30 cellular contexts compared by ENCODE assay signal in genomic region chr11:134849833-134850232, GRCh38.
"Had no signal": no experiment of that assay in that cellular context is flagged by ENCODE, and none has a peak within 500 bp of the region (broad histone marks: within the 10 kb centered on the region; RNA-seq: fewer than 3 reads in every experiment).

No MANE protein-coding gene starts in this region.

- DNase-seq: naive thymus-derived CD8-positive, alpha-beta T cell; nephron progenitor cell; nucleus accumbens; ovary; posterior cingulate gyrus; psoas muscle; right cardiac atrium; small intestine; stimulated activated CD4-positive, alpha-beta T cell treated with anti-CD3 and anti-CD28 coated beads, Interleukin-15, amount 100 ng/mL, for 24 hours; stimulated activated CD4-positive, alpha-beta T cell treated with anti-CD3 and anti-CD28 coated beads, Interleukin-2, amount 100 ng/mL, for 24 hours; stimulated activated CD4-positive, alpha-beta T cell treated with anti-CD3 and anti-CD28 coated beads, Interleukin-2, amount 100 ng/mL, for 48 hours; stimulated activated CD4-positive, alpha-beta T cell treated with anti-CD3 and anti-CD28 coated beads, Interleukin-4, amount 100 ng/mL, for 24 hours; stimulated activated naive B cell treated with anti-CD40 and anti-IgM and Interleukin-4, amounts not matched to agents 10 μg/mL and 1 μg/mL and 100 μg/mL, for 72 hours; stimulated activated naive CD4-positive, alpha-beta T cell treated with Interleukin-2 at 50 U/mL for 16 hours; stomach; thyroid gland; trophoblast cell; upper lobe of left lung had no signal

- H3K9ac ChIP-seq: parathyroid adenoma had no signal

- H3K36me3 Mint-ChIP-seq: naive thymus-derived CD8-positive, alpha-beta T cell; natural killer cell treated with Interleukin-12 subunit alpha and Interleukin-12 subunit beta and Interleukin-15 and Interleukin-18, amount 100 ng/mL, for 72 hours; stimulated activated naive B cell treated with anti-CD40 and anti-IgM and Interleukin-4, amounts not matched to agents 10 μg/mL and 1 μg/mL and 100 μg/mL, for 72 hours had no signal

- H3K36me3 ChIP-seq: neutrophil, ovary, stomach, thoracic aorta, thyroid gland, tibial nerve, upper lobe of left lung, vagina had no signal

- H3K4me3 ChIP-seq: ovary, psoas muscle, stomach, thoracic aorta, thyroid gland, tibial nerve, upper lobe of left lung, vagina had no signal

- H3K4me1 ChIP-seq: parathyroid adenoma, psoas muscle, stomach, thyroid gland, tibial nerve, upper lobe of left lung, vagina had no signal

- ATAC-seq: naive thymus-derived CD8-positive, alpha-beta T cell; natural killer cell treated with Interleukin-12 subunit alpha and Interleukin-12 subunit beta and Interleukin-15 and Interleukin-18, amount 100 ng/mL, for 72 hours; psoas muscle; right cardiac atrium; sciatic nerve; stimulated activated effector memory CD8-positive, alpha-beta T cell treated with anti-CD3 and anti-CD28 coated beads, Interleukin-12 subunit alpha, Interleukin-12 subunit beta, amount 100 ng/mL, for 72 hours; stimulated activated naive B cell treated with anti-CD40 and anti-IgM and Interleukin-4, amounts not matched to agents 10 μg/mL and 1 μg/mL and 100 μg/mL, for 72 hours had no signal

- H3K27ac ChIP-seq: neutrophil, ovary, parathyroid adenoma, psoas muscle, stomach, thoracic aorta, thyroid gland, tibial nerve, upper lobe of left lung, vagina had no signal

- H3K27me3 ChIP-seq: ovary, thyroid gland, tibial nerve, upper lobe of left lung, vagina had no signal

- H3K4me3 Mint-ChIP-seq: naive thymus-derived CD8-positive, alpha-beta T cell; natural killer cell treated with Interleukin-12 subunit alpha and Interleukin-12 subunit beta and Interleukin-15 and Interleukin-18, amount 100 ng/mL, for 72 hours; nephron progenitor cell; neural crest cell; stimulated activated effector memory CD8-positive, alpha-beta T cell treated with anti-CD3 and anti-CD28 coated beads, Interleukin-12 subunit alpha, Interleukin-12 subunit beta, amount 100 ng/mL, for 72 hours; stimulated activated naive B cell treated with anti-CD40 and anti-IgM and Interleukin-4, amounts not matched to agents 10 μg/mL and 1 μg/mL and 100 μg/mL, for 72 hours; stimulated activated naive CD8-positive, alpha-beta T cell treated with anti-CD3 and anti-CD28 coated beads, Interleukin-15, Interleukin-2, amounts not matched to agents 100 ng/mL and 50 ng/mL, for 24 hours had no signal

- H3K79me2 ChIP-seq: parathyroid adenoma had no signal

- H3K9me3 ChIP-seq: neutrophil, ovary, psoas muscle, stomach, thoracic aorta, thyroid gland, tibial nerve, upper lobe of left lung, vagina had no signal

- H3K27ac Mint-ChIP-seq: naive thymus-derived CD8-positive, alpha-beta T cell; natural killer cell treated with Interleukin-12 subunit alpha and Interleukin-12 subunit beta and Interleukin-15 and Interleukin-18, amount 100 ng/mL, for 72 hours; nephron progenitor cell; progenitor cell of endocrine pancreas; stimulated activated effector memory CD8-positive, alpha-beta T cell treated with anti-CD3 and anti-CD28 coated beads, Interleukin-12 subunit alpha, Interleukin-12 subunit beta, amount 100 ng/mL, for 72 hours; stimulated activated naive B cell treated with anti-CD40 and anti-IgM and Interleukin-4, amounts not matched to agents 10 μg/mL and 1 μg/mL and 100 μg/mL, for 72 hours; stimulated activated naive CD8-positive, alpha-beta T cell treated with anti-CD3 and anti-CD28 coated beads, Interleukin-15, Interleukin-2, amounts not matched to agents 100 ng/mL and 50 ng/mL, for 24 hours had no signal

- H3K4me1 Mint-ChIP-seq: naive thymus-derived CD8-positive, alpha-beta T cell; neural crest cell; stimulated activated effector memory CD8-positive, alpha-beta T cell treated with anti-CD3 and anti-CD28 coated beads, Interleukin-12 subunit alpha, Interleukin-12 subunit beta, amount 100 ng/mL, for 72 hours; stimulated activated naive B cell treated with anti-CD40 and anti-IgM and Interleukin-4, amounts not matched to agents 10 μg/mL and 1 μg/mL and 100 μg/mL, for 72 hours had no signal

- FAIRE-seq: small intestine, urothelium cell line had no signal

- H2AFZ ChIP-seq: parathyroid adenoma had no signal

- H3K9me3 Mint-ChIP-seq: naive thymus-derived CD8-positive, alpha-beta T cell; natural killer cell treated with Interleukin-12 subunit alpha and Interleukin-12 subunit beta and Interleukin-15 and Interleukin-18, amount 100 ng/mL, for 72 hours; neural crest cell; stimulated activated effector memory CD8-positive, alpha-beta T cell treated with anti-CD3 and anti-CD28 coated beads, Interleukin-12 subunit alpha, Interleukin-12 subunit beta, amount 100 ng/mL, for 72 hours; stimulated activated naive CD8-positive, alpha-beta T cell treated with anti-CD3 and anti-CD28 coated beads, Interleukin-15, Interleukin-2, amounts not matched to agents 100 ng/mL and 50 ng/mL, for 24 hours had no signal
